In the genomic region with DNA sequence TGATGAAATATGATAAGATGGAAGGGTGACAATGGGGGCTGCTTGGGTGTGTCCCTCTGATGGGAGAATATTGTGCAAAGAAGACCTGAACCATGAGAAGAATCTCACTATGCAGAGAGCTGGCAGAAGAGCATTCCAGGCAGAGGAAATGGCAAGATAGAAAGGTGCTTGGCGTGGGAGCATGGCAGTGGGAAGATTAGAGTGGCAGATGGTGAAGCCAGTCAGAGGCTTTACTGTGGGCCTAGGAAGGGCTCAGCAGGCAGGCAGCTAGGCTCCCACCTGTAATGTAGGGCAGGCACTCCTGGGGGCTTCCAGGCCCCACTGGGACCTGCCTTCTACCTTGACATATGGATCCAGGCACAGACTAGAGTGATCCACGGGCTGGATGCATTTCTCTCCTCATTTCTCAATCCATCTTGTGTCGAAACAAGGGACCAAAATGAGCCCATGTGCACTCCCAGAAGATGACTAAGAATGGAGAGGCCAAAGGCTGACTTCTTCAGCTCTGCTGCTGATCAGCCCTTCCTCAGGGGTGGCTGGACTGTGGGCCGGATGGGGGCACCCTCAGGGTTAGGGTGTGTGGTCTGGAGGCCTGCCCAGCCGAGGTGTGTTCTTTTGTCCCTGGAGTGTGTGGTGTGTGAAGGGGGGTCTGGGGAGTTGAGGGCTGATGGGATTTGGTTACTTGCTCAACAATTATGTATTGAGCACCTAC, we compare ENCODE assay signal across 17 cellular contexts.
A peak's percentile ranks its signal among the peaks of the same experiment; 100 is the strongest.
DNase-seq lines count a peak whose midpoint lies in the region; ATAC-seq and TF ChIP-seq lines count a peak whose summit lies in the region.
"Had no signal": no experiment of that assay in that cellular context is flagged by ENCODE, and none has a peak within 500 bp of the region (broad histone marks: within the 10 kb centered on the region; RNA-seq: fewer than 3 reads in every experiment).

No MANE protein-coding gene starts in this region.

- 72% methylated on average over 5 of the region's 5 CpGs for WGBS in esophagus muscularis mucosa

- H3K4me3 ChIP-seq in esophagus muscularis mucosa = no peak overlapping the region
- H3K4me3 ChIP-seq: SK-N-MC had no signal

- H3K36me3 ChIP-seq in esophagus muscularis mucosa = no peaks in the 10 kb centered on the region

- no peak for ATAC-seq in GM21515 (IDR thresholded peaks at IDR 0.05; ENCODE audit: unreplicated experiment)
- ATAC-seq: activated CD4-positive, CD25-positive, alpha-beta regulatory T cell treated with anti-CD3 and anti-CD28 coated beads, Interleukin-2, amount 50 U/mL, for 24 hours; esophagus mucosa; natural killer cell had no signal

- H3K4me1 ChIP-seq in esophagus muscularis mucosa = peaks cover 82 to 98% (median 94%) of the 10 kb centered on the region in 4 donors

- no peaks in the 10 kb centered on the region for H3K27me3 ChIP-seq in esophagus muscularis mucosa

- no peak for TF ChIP-seq CTCF in esophagus muscularis mucosa (IDR thresholded peaks at IDR 0.05)

- peak overlapping the region; percentile 17 to 57 (median 28) for H3K27ac ChIP-seq in esophagus muscularis mucosa (replicated peaks in 1 of 4)
- H3K27ac ChIP-seq: 22Rv1, SK-N-MC had no signal

- intact Hi-C loops in esophagus muscularis mucosa (cut with DNase I) = no loop called here

- peak; percentile 10 for DNase-seq in DMS79 treated with DMSO at 0.1 percent for 48 hours (lab: John Stamatoyannopoulos, UW)
- DNase-seq in DMS79 (lab: John Stamatoyannopoulos, UW) = no peak
- DNase-seq in NOMO-1 treated with DMSO at 0.1 percent for 48 hours (lab: John Stamatoyannopoulos, UW; ENCODE audit: unreplicated experiment) = peak; percentile 73
- no peak for DNase-seq in esophagus muscularis mucosa (ENCODE audit: extremely low spot score)
- DNase-seq in retina = peak; percentile 26
- no peak for DNase-seq in mucosa of gallbladder (ENCODE audit: low spot score)
- no peak for DNase-seq in NCI-H1092 (lab: John Stamatoyannopoulos, UW)
- DNase-seq: activated T-cell treated with anti-CD3 and anti-CD28 coated beads, Interleukin-2, amount 50 U/mL, for 24 hours; natural killer cell; NCI-H1092 treated with DMSO at 0.1 percent for 48 hours; NCI-H510A; stimulated activated CD4-positive, alpha-beta T cell treated with anti-CD3 and anti-CD28 coated beads, Interleukin-12 subunit alpha, Interleukin-12 subunit beta, amount 100 ng/mL, for 4 hours had no signal

- no peak for TF ChIP-seq POLR2A in esophagus muscularis mucosa (IDR thresholded peaks at IDR 0.05; ENCODE audit: low read depth)

- H3K9me3 ChIP-seq in esophagus muscularis mucosa = no peaks in the 10 kb centered on the region

- no peak for TF ChIP-seq EP300 in esophagus muscularis mucosa (IDR thresholded peaks at IDR 0.05)

Comparison
In these comparisons a context has a peak if more than half of its experiments do, and no peak if none do; other contexts are left out.
1. DNase-seq: peak in DMS79 treated with DMSO at 0.1 percent for 48 hours (single experiment), NOMO-1 treated with DMSO at 0.1 percent for 48 hours (single experiment) and retina (single experiment); none in DMS79 (single experiment), esophagus muscularis mucosa (single experiment), mucosa of gallbladder (single experiment) and NCI-H1092 (single experiment).